Comparison of ENCODE assay signal across 1 cellular context in genomic region chr5:106258591-106259125, GRCh38.
TF ChIP-seq lines count a peak whose summit lies in the region.

No MANE protein-coding gene starts in this region.

TF ChIP-seq in WTC11, 78 proteins besides CTCF, POLR2A, EP300 and RAD21 (continued from another document):
- TF ChIP-seq CDX4 (CRISPR knock-in tag; IDR thresholded peaks at IDR 0.05; ENCODE audit: borderline replicate concordance) (no peak), ELF4 (CRISPR knock-in tag; IDR thresholded peaks at IDR 0.05; ENCODE audit: low read depth) (no peak), TEAD1 (CRISPR knock-in tag; IDR thresholded peaks at IDR 0.05) (no peak), E2F5 (CRISPR knock-in tag; IDR thresholded peaks at IDR 0.05) (no peak), HMGXB4 (CRISPR knock-in tag; IDR thresholded peaks at IDR 0.05) (no peak), MYBL2 (CRISPR knock-in tag; IDR thresholded peaks at IDR 0.05) (no peak), ZNF219 (CRISPR knock-in tag; IDR thresholded peaks at IDR 0.05; ENCODE audit: borderline replicate concordance) (no peak), OVOL2 (CRISPR knock-in tag; IDR thresholded peaks at IDR 0.05; ENCODE audit: borderline replicate concordance) (no peak), ZMAT4 (CRISPR knock-in tag; IDR thresholded peaks at IDR 0.05) (no peak), ZSCAN18 (CRISPR knock-in tag; IDR thresholded peaks at IDR 0.05) (no peak), NR2C2 (CRISPR knock-in tag; IDR thresholded peaks at IDR 0.05) (no peak), GTF2I (CRISPR knock-in tag; conservative IDR thresholded peaks at IDR 0.05) (no peak)
